ENCODE assay signal across 17 cellular contexts in genomic region chr2:7109558-7109935, GRCh38.
"Had no signal": no experiment of that assay in that cellular context is flagged by ENCODE, and none has a peak within 500 bp of the region (broad histone marks: within the 10 kb centered on the region; RNA-seq: fewer than 3 reads in every experiment).

No MANE protein-coding gene starts in this region.

- H3K4me3 Mint-ChIP-seq: naive B cell; stimulated activated effector memory CD8-positive, alpha-beta T cell treated with anti-CD3 and anti-CD28 coated beads, Interleukin-12 subunit alpha, Interleukin-12 subunit beta, amount 100 ng/mL, for 72 hours had no signal

- H3K36me3 ChIP-seq: pancreas, right lobe of liver, suprapubic skin, tibial artery, upper lobe of left lung, uterus had no signal

- DNase-seq: effector CD4-positive, alpha-beta T cell; kidney; left cardiac atrium; naive B cell; occipital lobe; pancreas; right lobe of liver; stimulated activated CD4-positive, alpha-beta T cell treated with anti-CD3 and anti-CD28 coated beads, Interleukin-4, amount 100 ng/mL, for 1 hour; stimulated activated CD8-positive, alpha-beta memory T cell treated with anti-CD3 and anti-CD28 coated beads, Interleukin-4, amount 100 ng/mL, for 48 hours; stimulated activated naive CD8-positive, alpha-beta T cell treated with anti-CD3 and anti-CD28 coated beads, Interleukin-15, Interleukin-2, amounts not matched to agents 100 U/mL and 50 U/mL, for 24 hours; tibial artery; uterus had no signal

- H3K27ac Mint-ChIP-seq: naive B cell; stimulated activated effector memory CD8-positive, alpha-beta T cell treated with anti-CD3 and anti-CD28 coated beads, Interleukin-12 subunit alpha, Interleukin-12 subunit beta, amount 100 ng/mL, for 72 hours had no signal

- H3K27me3 ChIP-seq: pancreas, right lobe of liver, suprapubic skin, tibial artery, upper lobe of left lung, uterus had no signal

- ATAC-seq: left cardiac atrium; right lobe of liver; stimulated activated effector memory CD8-positive, alpha-beta T cell treated with anti-CD3 and anti-CD28 coated beads, Interleukin-12 subunit alpha, Interleukin-12 subunit beta, amount 100 ng/mL, for 72 hours; stimulated activated naive CD8-positive, alpha-beta T cell treated with anti-CD3 and anti-CD28 coated beads, Interleukin-15, Interleukin-2, amounts not matched to agents 100 U/mL and 50 U/mL, for 24 hours had no signal

- H3K4me3 ChIP-seq: coronary artery, pancreas, right lobe of liver, suprapubic skin, tibial artery, upper lobe of left lung, uterus had no signal

- H3K9me3 ChIP-seq: pancreas, right lobe of liver, upper lobe of left lung, uterus had no signal

- H3K27me3 Mint-ChIP-seq: progenitor cell of endocrine pancreas had no signal

- H3K4me1 ChIP-seq: pancreas, right lobe of liver, suprapubic skin, tibial artery, upper lobe of left lung, uterus had no signal

- H3K4me1 Mint-ChIP-seq: naive B cell; stimulated activated effector memory CD8-positive, alpha-beta T cell treated with anti-CD3 and anti-CD28 coated beads, Interleukin-12 subunit alpha, Interleukin-12 subunit beta, amount 100 ng/mL, for 72 hours had no signal

- H3K27ac ChIP-seq: coronary artery, pancreas, right lobe of liver, suprapubic skin, tibial artery, upper lobe of left lung, uterus had no signal
